Comparison of ENCODE assay signal across 21 cellular contexts in genomic region chr18:7676253-7676873, GRCh38.
DNase-seq lines count a peak whose midpoint lies in the region; ATAC-seq and TF ChIP-seq lines count a peak whose summit lies in the region.
"Had no signal": no experiment of that assay in that cellular context is flagged by ENCODE, and none has a peak within 500 bp of the region (broad histone marks: within the 10 kb centered on the region; RNA-seq: fewer than 3 reads in every experiment).

No MANE protein-coding gene starts in this region.

- no peaks in the 10 kb centered on the region for H3K36me3 ChIP-seq in heart left ventricle
- H3K36me3 ChIP-seq: BE2C, Peyer's patch had no signal

- H3K9me3 Mint-ChIP-seq in nephron progenitor cell = no peaks in the 10 kb centered on the region
- H3K9me3 Mint-ChIP-seq in stimulated activated memory B cell treated with anti-CD40 and anti-IgM and Interleukin-4, amounts not matched to agents 10 μg/mL and 1 μg/mL and 100 μg/mL, for 72 hours = peaks cover 7% of the 10 kb centered on the region
- H3K9me3 Mint-ChIP-seq: GM23338 had no signal

- H3K4me3 Mint-ChIP-seq in nephron progenitor cell = no peak overlapping the region
- H3K4me3 Mint-ChIP-seq in stimulated activated memory B cell treated with anti-CD40 and anti-IgM and Interleukin-4, amounts not matched to agents 10 μg/mL and 1 μg/mL and 100 μg/mL, for 72 hours = no peak overlapping the region
- H3K4me3 Mint-ChIP-seq: CD4-positive, CD25-positive, alpha-beta regulatory T cell; GM23338 had no signal

- TF ChIP-seq CTCF in heart left ventricle (IDR thresholded peaks at IDR 0.05) (no peak), nephron progenitor cell (IDR thresholded peaks at IDR 0.05) (no peak)

- 57 to 67% (median 59%) methylated on average over 8 of the region's 8 CpGs for WGBS in heart left ventricle, 4 donors

- no peaks in the 10 kb centered on the region for H3K36me3 Mint-ChIP-seq in nephron progenitor cell (ENCODE audit: low read depth)
- no peaks in the 10 kb centered on the region for H3K36me3 Mint-ChIP-seq in stimulated activated memory B cell treated with anti-CD40 and anti-IgM and Interleukin-4, amounts not matched to agents 10 μg/mL and 1 μg/mL and 100 μg/mL, for 72 hours
- H3K36me3 Mint-ChIP-seq: CD4-positive, CD25-positive, alpha-beta regulatory T cell had no signal

- peak overlapping the region in 6 of 12 donors; percentile 6 to 49 (median 22) for H3K27ac ChIP-seq in heart left ventricle
- H3K27ac ChIP-seq: Peyer's patch had no signal

- intact Hi-C loops in Right ventricle myocardium superior (cut with DNase I) (no loop called here), cardiac septum (cut with DNase I) (loop anchor here (5.0 kb wide), 1 partner anchor 69 kb away; no protein-coding TSS in a partner anchor), heart left ventricle (cut with DNase I) (loop anchor here in 1 of 10 donors (10.0 kb wide), 1 partner anchor 72 kb away; no protein-coding TSS in a partner anchor)

- H3K4me3 ChIP-seq in heart left ventricle = no peak overlapping the region
- H3K4me3 ChIP-seq: GM23338, Peyer's patch had no signal

- no peaks in the 10 kb centered on the region for H3K27me3 Mint-ChIP-seq in nephron progenitor cell (ENCODE audit: low read depth, poor library complexity)
- no peaks in the 10 kb centered on the region for H3K27me3 Mint-ChIP-seq in stimulated activated memory B cell treated with anti-CD40 and anti-IgM and Interleukin-4, amounts not matched to agents 10 μg/mL and 1 μg/mL and 100 μg/mL, for 72 hours
- H3K27me3 Mint-ChIP-seq: CD4-positive, CD25-positive, alpha-beta regulatory T cell had no signal

- peaks cover 26% of the 10 kb centered on the region for H3K4me1 Mint-ChIP-seq in nephron progenitor cell
- no peaks in the 10 kb centered on the region for H3K4me1 Mint-ChIP-seq in stimulated activated memory B cell treated with anti-CD40 and anti-IgM and Interleukin-4, amounts not matched to agents 10 μg/mL and 1 μg/mL and 100 μg/mL, for 72 hours
- H3K4me1 Mint-ChIP-seq: CD4-positive, CD25-positive, alpha-beta regulatory T cell; GM23338 had no signal

- TF ChIP-seq POLR2A in heart left ventricle (IDR thresholded peaks at IDR 0.05) = no peak

- DNase-seq in Right ventricle myocardium superior = no peak
- DNase-seq in cardiac septum (ENCODE audit: low spot score) = no peak
- DNase-seq in heart left ventricle = no peak
- DNase-seq in nephron progenitor cell = no peak
- no peak for DNase-seq in NCI-H345 treated with DMSO at 0.1 percent for 48 hours (lab: John Stamatoyannopoulos, UW; ENCODE audit: unreplicated experiment)
- DNase-seq in NK-92 (lab: John Stamatoyannopoulos, UW; ENCODE audit: unreplicated experiment) = no peak
- DNase-seq in HuH-7 (ENCODE audit: low spot score) = no peak
- DNase-seq: BE2C; CD4-positive, CD25-positive, alpha-beta regulatory T cell; COR-L47; GF-D8; HCEC 1CT; NCI-H1417 treated with DMSO at 0.1 percent for 48 hours; NCI-H187 treated with DMSO at 0.1 percent for 48 hours; NCI-H2227 treated with DMSO at 0.1 percent for 48 hours; NCI-H526; NK-92 treated with Interleukin-12 subunit alpha and Interleukin-12 subunit beta, amount 100 ng/mL, for 24 hours; Peyer's patch; SK-N-SH had no signal

- no peaks in the 10 kb centered on the region for H3K9me3 ChIP-seq in heart left ventricle
- H3K9me3 ChIP-seq: BE2C, Peyer's patch, SK-N-SH had no signal

- peak overlapping the region; percentile 46 for H3K27ac Mint-ChIP-seq in nephron progenitor cell
- no peak overlapping the region for H3K27ac Mint-ChIP-seq in stimulated activated memory B cell treated with anti-CD40 and anti-IgM and Interleukin-4, amounts not matched to agents 10 μg/mL and 1 μg/mL and 100 μg/mL, for 72 hours
- H3K27ac Mint-ChIP-seq: CD4-positive, CD25-positive, alpha-beta regulatory T cell; GM23338 had no signal

- peak; percentile 37 for ATAC-seq in Right ventricle myocardium superior (ENCODE audit: poor library complexity)
- peak in 3 of 4 donors; percentile 40 to 54 (median 43) for ATAC-seq in heart left ventricle
- ATAC-seq in stimulated activated memory B cell treated with anti-CD40 and anti-IgM and Interleukin-4, amounts not matched to agents 10 μg/mL and 1 μg/mL and 100 μg/mL, for 72 hours = no peak
- ATAC-seq: GM23338 had no signal

- H3K27me3 ChIP-seq in heart left ventricle = no peaks in the 10 kb centered on the region
- H3K27me3 ChIP-seq: BE2C, Peyer's patch had no signal

- H3K4me1 ChIP-seq in heart left ventricle = peaks cover 0 to 88% (median 48%) of the 10 kb centered on the region in 12 donors
- H3K4me1 ChIP-seq: BE2C, Peyer's patch had no signal
